ENCODE assay signal across 8 cellular contexts in genomic region chr17:7614422-7615264, GRCh38.
A peak's percentile ranks its signal among the peaks of the same experiment; 100 is the strongest.
DNase-seq lines count a peak whose midpoint lies in the region; ATAC-seq and FAIRE-seq lines count a peak whose summit lies in the region.

Gene FXR2, minus strand, starts transcription at chr17:7614897. Its CDS starts 365 bp downstream, at chr17:7614532.

- ATAC-seq in HG03460 (IDR thresholded peaks at IDR 0.05; ENCODE audit: unreplicated experiment) = peak; percentile 85

- H3K36me3 ChIP-seq in BLaER1 = peaks cover 24% of the 10 kb centered on the region

- peaks cover 27% of the 10 kb centered on the region for H3K4me1 ChIP-seq in BLaER1

- peak within 1 kb of the TSS; percentile 88 for H3K27ac ChIP-seq in BLaER1

- H3K9me3 ChIP-seq in BLaER1 = no peaks in the 10 kb centered on the region

- H3K4me2 ChIP-seq in BLaER1 = peak within 1 kb of the TSS; percentile 89

- H4K20me1 ChIP-seq in BLaER1 = peaks cover 44% of the 10 kb centered on the region

- peak within 1 kb of the TSS; percentile 88 for H3K4me3 ChIP-seq in BLaER1

- FAIRE-seq in colon (lab: Jason Lieb, UNC) = peak; percentile 14

- H3K9ac ChIP-seq in BLaER1 = peak within 1 kb of the TSS; percentile 91

- H3K27me3 ChIP-seq in BLaER1 = no peaks in the 10 kb centered on the region

- DNase-seq in GM19240 (ENCODE audit: insufficient read length, low spot score) (peak; percentile 90), NCI-H526 (lab: John Stamatoyannopoulos, UW) (peak; percentile 98), kidney tubule cell (ENCODE audit: low spot score) (peak; percentile 100)
- peak; percentile 100 for DNase-seq in activated CD4-positive, alpha-beta T cell treated with anti-CD3 and anti-CD28 coated beads for 48 hours
- DNase-seq in stimulated activated CD4-positive, alpha-beta T cell treated with anti-CD3 and anti-CD28 coated beads, Interleukin-1b, Interleukin-23, amount 100 ng/mL, for 24 hours (ENCODE audit: low read depth in 4 of 4, low spot score in 1 of 4) = peak; percentile 94 to 100 (median 97)

Comparison
In these comparisons a context has a peak if more than half of its experiments do, and no peak if none do; other contexts are left out.
1. Peak in every context shown above with its lines: DNase-seq, ATAC-seq, H3K4me3 ChIP-seq and H3K27ac ChIP-seq.